ENCODE assay signal across 9 cellular contexts in genomic region chr12:42299392-42300308, GRCh38. TPM values are rescaled to one million over a fixed set of nuclear protein-coding genes. Genes with fewer than 3 reads are reported as not detected.
DNase-seq lines count a peak whose midpoint lies in the region; ATAC-seq and TF ChIP-seq lines count a peak whose summit lies in the region.
"Had no signal": no experiment of that assay in that cellular context is flagged by ENCODE, and none has a peak within 500 bp of the region (broad histone marks: within the 10 kb centered on the region; RNA-seq: fewer than 3 reads in every experiment).

No MANE protein-coding gene starts in this region.

- H2AK5ac ChIP-seq in neuronal stem cell (ENCODE audit: low read depth, low read length) = no peak overlapping the region

- peak overlapping the region; percentile 61 for H3K27ac Mint-ChIP-seq in stimulated activated memory B cell treated with anti-CD40 and anti-IgM and Interleukin-4, amounts not matched to agents 10 μg/mL and 1 μg/mL and 100 μg/mL, for 72 hours

- H2BK12ac ChIP-seq in neuronal stem cell (ENCODE audit: low read length) = no peak overlapping the region

- H2AFZ ChIP-seq in OCI-LY3 (ENCODE audit: low read depth, low read length) (peak overlapping the region; percentile 59), neuronal stem cell (ENCODE audit: low read length) (no peak overlapping the region)

- no peak overlapping the region for H2BK5ac ChIP-seq in neuronal stem cell (ENCODE audit: low read length)

- DNase-seq in choroid plexus epithelial cell (ENCODE audit: low read depth) = peak; percentile 61
- DNase-seq in neuronal stem cell (ENCODE audit: low spot score) = no peak
- DNase-seq in SW 1271 (lab: John Stamatoyannopoulos, UW) = no peak
- no peak for DNase-seq in NCI-H1930 (lab: John Stamatoyannopoulos, UW)

- H3K27me3 Mint-ChIP-seq in stimulated activated memory B cell treated with anti-CD40 and anti-IgM and Interleukin-4, amounts not matched to agents 10 μg/mL and 1 μg/mL and 100 μg/mL, for 72 hours = no peaks in the 10 kb centered on the region

- no CpG with 5 or more reads among the region's 8 CpGs for WGBS in neuronal stem cell (ENCODE audit: extremely low coverage in 2 of 2, insufficient read length in 2 of 2, insufficient replicate concordance in 1 of 2), 2 donors

- H3K27me3 ChIP-seq in OCI-LY3 (ENCODE audit: low read depth, low read length) (no peaks in the 10 kb centered on the region), neuronal stem cell (ENCODE audit: control insufficient read depth in 3 of 3, insufficient read depth in 3 of 3, low read depth in 1 of 3, low read length in 3 of 3) (no peaks in the 10 kb centered on the region)
- H3K27me3 ChIP-seq: SJCRH30 had no signal

- H3K27ac ChIP-seq in OCI-LY3 (ENCODE audit: low read length) (peak overlapping the region; percentile 96), neuronal stem cell (replicated peaks; ENCODE audit: low read length) (no peak overlapping the region)
- H3K27ac ChIP-seq: SJCRH30 had no signal

- no peaks in the 10 kb centered on the region for H3K9me3 Mint-ChIP-seq in stimulated activated memory B cell treated with anti-CD40 and anti-IgM and Interleukin-4, amounts not matched to agents 10 μg/mL and 1 μg/mL and 100 μg/mL, for 72 hours

- ATAC-seq in GM18511 (IDR thresholded peaks at IDR 0.05; ENCODE audit: unreplicated experiment) (peak; percentile 87), HG02571 (IDR thresholded peaks at IDR 0.05; ENCODE audit: unreplicated experiment) (peak; percentile 83)
- peak; percentile 84 for ATAC-seq in stimulated activated memory B cell treated with anti-CD40 and anti-IgM and Interleukin-4, amounts not matched to agents 10 μg/mL and 1 μg/mL and 100 μg/mL, for 72 hours

- H3K79me2 ChIP-seq in OCI-LY3 (ENCODE audit: low read length) = no peaks in the 10 kb centered on the region

- no peak overlapping the region for H4K91ac ChIP-seq in neuronal stem cell (ENCODE audit: low read depth, low read length, poor library complexity)

- H3K9ac ChIP-seq in OCI-LY3 (ENCODE audit: low read length) (peak overlapping the region; percentile 71), neuronal stem cell (ENCODE audit: low read depth, low read length, poor library complexity) (no peak overlapping the region)

- H3K14ac ChIP-seq in neuronal stem cell (ENCODE audit: low read length) = no peak overlapping the region

- H3K36me3 ChIP-seq in OCI-LY3 (replicated peaks; ENCODE audit: low read depth, low read length) (no peaks in the 10 kb centered on the region), neuronal stem cell (replicated peaks in 1 of 2; ENCODE audit: control insufficient read depth in 2 of 2, insufficient read depth in 2 of 2, low read length in 2 of 2) (no peaks in the 10 kb centered on the region)
- H3K36me3 ChIP-seq: SJCRH30 had no signal

- H3K4ac ChIP-seq in neuronal stem cell (ENCODE audit: low read length) = no peak overlapping the region

- H3K9me3 ChIP-seq in OCI-LY3 (ENCODE audit: insufficient read depth, low read length) = no peaks in the 10 kb centered on the region
- H3K9me3 ChIP-seq in neuronal stem cell (replicated peaks in 1 of 2; ENCODE audit: control insufficient read depth in 2 of 2, insufficient read depth in 1 of 2, low read depth in 1 of 2, low read length in 2 of 2) = peaks cover 0 to 2% of the 10 kb centered on the region in 2 donors
- H3K9me3 ChIP-seq: SJCRH30 had no signal

- H3K36me3 Mint-ChIP-seq in stimulated activated memory B cell treated with anti-CD40 and anti-IgM and Interleukin-4, amounts not matched to agents 10 μg/mL and 1 μg/mL and 100 μg/mL, for 72 hours = no peaks in the 10 kb centered on the region

- H3K4me3 ChIP-seq in OCI-LY3 (ENCODE audit: low read length) (peak overlapping the region; percentile 66), choroid plexus epithelial cell (ENCODE audit: low read depth, low read length) (no peak overlapping the region), neuronal stem cell (ENCODE audit: low read length in 2 of 2) (no peak overlapping the region)
- H3K4me3 ChIP-seq: SJCRH30 had no signal

- H2BK120ac ChIP-seq in neuronal stem cell (ENCODE audit: low read depth, low read length) = no peak overlapping the region

- H3K4me2 ChIP-seq in OCI-LY3 (ENCODE audit: low read length) (peak overlapping the region; percentile 96), neuronal stem cell (ENCODE audit: insufficient read depth, low read length, poor library complexity, severe bottlenecking) (no peak overlapping the region)

- peaks cover 23% of the 10 kb centered on the region for H3K4me1 Mint-ChIP-seq in stimulated activated memory B cell treated with anti-CD40 and anti-IgM and Interleukin-4, amounts not matched to agents 10 μg/mL and 1 μg/mL and 100 μg/mL, for 72 hours

- no peak overlapping the region for H3K18ac ChIP-seq in neuronal stem cell (ENCODE audit: low read length)

- no peaks in the 10 kb centered on the region for H3K79me1 ChIP-seq in neuronal stem cell (ENCODE audit: low read depth, low read length)

- TF ChIP-seq CTCF in OCI-LY3 (IDR thresholded peaks at IDR 0.05; ENCODE audit: low read depth, low read length) = no peak
- TF ChIP-seq CTCF in choroid plexus epithelial cell (conservative IDR thresholded peaks at IDR 0.05; ENCODE audit: low read depth, low read length) = no peak

- H4K8ac ChIP-seq in neuronal stem cell (ENCODE audit: low read depth, low read length) = no peak overlapping the region

- H4K20me1 ChIP-seq in OCI-LY3 (ENCODE audit: insufficient read depth, low read length) = no peaks in the 10 kb centered on the region

- peak overlapping the region; percentile 50 for H3K4me3 Mint-ChIP-seq in stimulated activated memory B cell treated with anti-CD40 and anti-IgM and Interleukin-4, amounts not matched to agents 10 μg/mL and 1 μg/mL and 100 μg/mL, for 72 hours

- no peak overlapping the region for H3K23ac ChIP-seq in neuronal stem cell (ENCODE audit: low read depth, low read length, poor library complexity)

- peaks cover 32% of the 10 kb centered on the region for H3K4me1 ChIP-seq in OCI-LY3 (ENCODE audit: low read length)
- no peaks in the 10 kb centered on the region for H3K4me1 ChIP-seq in neuronal stem cell (ENCODE audit: control insufficient read depth in 2 of 2, insufficient read depth in 1 of 2, low read depth in 1 of 2, low read length in 2 of 2)
- H3K4me1 ChIP-seq: SJCRH30 had no signal

- H2BK15ac ChIP-seq in neuronal stem cell (ENCODE audit: low read length) = no peak overlapping the region

RNA-seq across cellular contexts. Expression of gene ZCRB1, which starts 26.2 kb away (rescaled TPM):
- 183 TPM for polyA plus RNA-seq in neuronal stem cell (2013, experiment 1 of 2)
- polyA plus RNA-seq in neuronal stem cell (2013, experiment 2 of 2) = 190 TPM

RNA-seq across cellular contexts. Expression of gene PPHLN1, which starts 26.3 kb away (rescaled TPM):
- 81.6 TPM for polyA plus RNA-seq in neuronal stem cell (2013, experiment 1 of 2)
- 84.1 TPM for polyA plus RNA-seq in neuronal stem cell (2013, experiment 2 of 2)
